14 cellular contexts compared by ENCODE assay signal in the genomic region with DNA sequence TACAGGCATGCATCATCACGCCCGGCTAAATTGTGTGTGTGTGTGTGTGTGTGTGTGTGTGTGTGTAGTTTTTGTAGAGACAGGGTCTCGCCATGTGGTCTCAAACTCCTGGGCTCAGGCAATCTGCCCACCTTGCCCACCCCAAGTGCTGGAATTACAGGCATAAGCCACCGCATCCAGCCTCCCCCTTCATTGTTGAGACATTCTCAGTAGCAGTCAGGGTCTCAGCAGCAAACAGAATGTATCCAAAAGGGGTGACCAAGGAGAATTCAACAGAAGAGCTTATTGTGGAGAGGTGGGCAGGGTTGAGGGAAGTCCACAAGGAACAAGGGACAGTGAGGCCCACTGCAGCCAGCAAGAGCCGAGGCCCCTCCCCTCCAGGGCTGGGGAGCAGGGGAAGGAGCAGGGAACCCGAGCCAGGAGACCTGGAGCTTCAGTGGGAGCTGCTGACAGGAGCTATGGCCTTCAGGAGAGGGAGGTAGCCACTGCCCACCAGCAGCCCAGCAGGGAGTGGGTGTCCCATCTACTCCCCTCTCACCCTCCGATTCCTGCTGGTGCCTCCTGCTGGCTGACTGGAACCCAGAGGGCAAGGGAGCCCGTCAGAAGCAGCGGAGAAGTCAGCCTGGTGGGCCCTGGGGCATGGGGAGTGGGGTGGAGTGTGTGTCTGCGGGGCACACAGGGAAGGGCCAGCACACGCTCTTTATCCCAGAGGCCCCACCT. TPM values are rescaled to one million over a fixed set of nuclear protein-coding genes. Genes with fewer than 3 reads are reported as not detected.
DNase-seq lines count a peak whose midpoint lies in the region; ATAC-seq and TF ChIP-seq lines count a peak whose summit lies in the region.
"Had no signal": no experiment of that assay in that cellular context is flagged by ENCODE, and none has a peak within 500 bp of the region (broad histone marks: within the 10 kb centered on the region; RNA-seq: fewer than 3 reads in every experiment).

No MANE protein-coding gene starts in this region.

- no CpG with 5 or more reads among the region's 11 CpGs for WGBS in mesendoderm (ENCODE audit: extremely low coverage, insufficient coverage, low lambda C conversion rate)
- 59 to 62% methylated on average over 6 to 11 of the region's 11 CpGs for WGBS in upper lobe of left lung, 2 donors

- TF ChIP-seq CTCF in choroid plexus epithelial cell (conservative IDR thresholded peaks at IDR 0.05; ENCODE audit: low read depth, low read length) (peak; percentile 17), upper lobe of left lung (IDR thresholded peaks at IDR 0.05) (peak in 1 of 6 experiments; percentile 13)

- H3K18ac ChIP-seq in mesendoderm (ENCODE audit: low read length): no peak overlapping the region

- no peak overlapping the region for H3K23ac ChIP-seq in mesendoderm (ENCODE audit: low read length)

- ATAC-seq in upper lobe of left lung (ENCODE audit: low FRiP score in 2 of 2) (no peak), left lobe of liver (no peak), HG02798 (IDR thresholded peaks at IDR 0.05; ENCODE audit: poor library complexity, unreplicated experiment) (no peak)

- no peak overlapping the region for H3K4me3 ChIP-seq in choroid plexus epithelial cell (ENCODE audit: low read depth, low read length)
- no peak overlapping the region for H3K4me3 ChIP-seq in mesendoderm (ENCODE audit: low read length)
- H3K4me3 ChIP-seq in upper lobe of left lung: no peak overlapping the region

- H3K27me3 ChIP-seq in mesendoderm (ENCODE audit: insufficient read depth, low read length, poor library complexity): no peaks in the 10 kb centered on the region
- H3K27me3 ChIP-seq in upper lobe of left lung: no peaks in the 10 kb centered on the region

- TF ChIP-seq POLR2A in upper lobe of left lung (IDR thresholded peaks at IDR 0.05): no peak

- H3K79me2 ChIP-seq in mesendoderm (ENCODE audit: control insufficient read depth, insufficient read depth, low read length): no peaks in the 10 kb centered on the region

- no peaks in the 10 kb centered on the region for H3K9me3 ChIP-seq in upper lobe of left lung

- H2BK15ac ChIP-seq in mesendoderm (replicated peaks; ENCODE audit: low read depth): no peak overlapping the region

- TF ChIP-seq EP300 in upper lobe of left lung (IDR thresholded peaks at IDR 0.05): no peak

- no peak overlapping the region for H3K9ac ChIP-seq in mesendoderm (ENCODE audit: low read length)

- peak; percentile 48 for DNase-seq in activated effector memory CD4-positive, alpha-beta T cell treated with anti-CD3 and anti-CD28 coated beads, Interleukin-2, amount 50 U/mL, for 16 hours
- DNase-seq in activated effector memory CD4-positive, alpha-beta T cell treated with Interleukin-2 at 50 U/mL for 16 hours: no peak
- DNase-seq in choroid plexus epithelial cell (ENCODE audit: low read depth) (no peak), mesendoderm (peak; percentile 44), upper lobe of left lung (peak; percentile 35 to 42), left lobe of liver (ENCODE audit: low spot score) (no peak), SW 1271 (lab: John Stamatoyannopoulos, UW) (no peak)
- DNase-seq: activated T-cell treated with anti-CD3 and anti-CD28 coated beads, Interleukin-2, amount 50 U/mL, for 4 hours; foreskin melanocyte; NCI-H1694 treated with DMSO at 0.1 percent for 48 hours; OCI-M1; T1000 had no signal

- H2BK120ac ChIP-seq in mesendoderm (ENCODE audit: low read depth, low read length): no peak overlapping the region

- H3K79me1 ChIP-seq in mesendoderm (ENCODE audit: low read length): no peaks in the 10 kb centered on the region

- no peak overlapping the region for H2BK5ac ChIP-seq in mesendoderm (ENCODE audit: low read length)

- no peak overlapping the region for H2AK5ac ChIP-seq in mesendoderm (ENCODE audit: low read length)

- no peak overlapping the region for H4K5ac ChIP-seq in mesendoderm (ENCODE audit: low read length)

- peak overlapping the region; percentile 11 for H3K56ac ChIP-seq in mesendoderm (ENCODE audit: low read length)

- H4K8ac ChIP-seq in mesendoderm (ENCODE audit: low read depth, low read length): no peak overlapping the region

- H3K4me2 ChIP-seq in mesendoderm (ENCODE audit: low read length): no peak overlapping the region

- no peak overlapping the region for H3K27ac ChIP-seq in mesendoderm (ENCODE audit: low read depth, low read length)
- peak overlapping the region; percentile 67 to 78 (median 76) for H3K27ac ChIP-seq in upper lobe of left lung

- H3K4me1 ChIP-seq in mesendoderm (ENCODE audit: control insufficient read depth, low read depth, low read length) (peaks cover 17% of the 10 kb centered on the region), upper lobe of left lung (peaks cover 28 to 41% (median 37%) of the 10 kb centered on the region in 4 donors)

- H3K4ac ChIP-seq in mesendoderm (ENCODE audit: low read depth, low read length): no peak overlapping the region

- no peaks in the 10 kb centered on the region for H3K36me3 ChIP-seq in mesendoderm (ENCODE audit: control insufficient read depth, insufficient read depth, low read length)
- no peaks in the 10 kb centered on the region for H3K36me3 ChIP-seq in upper lobe of left lung

RNA-seq across cellular contexts. Expression of gene PLEKHG6, which starts 37.1 kb away (rescaled TPM):
- polyA plus RNA-seq in mesendoderm (2013, experiment 1 of 2): 23.2 TPM
- 22.0 TPM for polyA plus RNA-seq in mesendoderm (2013, experiment 2 of 2)
- total RNA-seq in upper lobe of left lung (1 to 10 TPM in 5 of 6 donors, not detected in 1; 1.1 to 4.8 (median 2.1) TPM), left lobe of liver (5.0 TPM)
- total RNA-seq: A673; activated T-cell treated with anti-CD3 and anti-CD28 coated beads, Interleukin-2, amount 50 U/mL, for 4 hours had no signal

Comparison
In these comparisons a context has a peak if more than half of its experiments do, and no peak if none do; other contexts are left out.
1. DNase-seq: peak in activated effector memory CD4-positive, alpha-beta T cell treated with anti-CD3 and anti-CD28 coated beads, Interleukin-2, amount 50 U/mL, for 16 hours (single experiment), mesendoderm (single experiment) and upper lobe of left lung (2 of 2); none in activated effector memory CD4-positive, alpha-beta T cell treated with Interleukin-2 at 50 U/mL for 16 hours (single experiment), choroid plexus epithelial cell (single experiment), left lobe of liver (single experiment) and SW 1271 (0 of 2).